ENCODE assay signal across 8 cellular contexts in the genomic region with DNA sequence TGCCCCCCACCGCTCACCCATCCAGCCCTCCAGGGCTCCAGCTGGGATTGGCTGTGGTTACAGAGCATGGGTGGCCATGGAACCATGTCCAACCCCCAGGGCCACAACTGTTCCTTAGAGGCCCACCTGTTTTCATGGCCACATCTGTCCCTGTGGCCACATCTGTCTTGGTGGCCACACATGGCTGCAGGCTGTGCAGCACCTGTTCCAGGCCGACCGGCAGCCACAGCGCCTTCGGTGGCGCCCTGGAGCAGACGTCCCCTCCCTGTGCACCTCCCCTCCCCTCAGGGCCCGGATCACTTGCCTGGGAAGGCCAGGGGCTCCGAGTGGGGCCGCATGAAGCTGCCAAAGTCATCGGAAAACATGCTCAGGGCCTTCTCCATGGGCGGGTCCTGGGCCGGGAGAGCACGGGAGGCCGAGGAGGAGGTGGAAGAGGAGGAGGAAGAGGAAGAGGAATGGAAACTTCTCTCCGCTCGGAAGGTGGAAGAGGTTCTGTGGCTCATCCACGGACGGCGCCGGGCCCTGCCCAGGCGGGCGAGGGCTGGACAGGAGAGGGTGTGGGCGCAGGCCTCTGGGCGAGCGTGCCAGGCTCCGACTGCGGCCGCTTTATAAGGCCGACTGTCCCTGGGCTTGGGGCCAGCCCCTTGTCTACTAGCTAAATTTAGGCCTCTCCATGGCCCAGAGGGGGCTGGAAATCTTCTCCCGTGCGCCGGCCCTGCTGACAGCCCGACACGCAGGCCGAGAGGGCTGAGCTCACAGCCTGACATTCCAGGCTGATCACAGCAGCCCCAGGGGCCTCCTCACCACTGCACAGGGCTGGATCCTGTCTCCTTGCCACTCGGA. TPM values are rescaled to one million over a fixed set of nuclear protein-coding genes. Genes with fewer than 3 reads are reported as not detected.
DNase-seq lines count a peak whose midpoint lies in the region; ATAC-seq and TF ChIP-seq lines count a peak whose summit lies in the region.

Gene HSPB7, minus strand, starts transcription at position 583 of the 843 bp plus-strand sequence. Its CDS starts 80 bp downstream, at position 503.

- H3K27ac ChIP-seq in trophoblast cell (ENCODE audit: low read depth, low read length) = peak within 1 kb of the TSS; percentile 85

- H3K9me3 Mint-ChIP-seq in activated T-helper 2 cell treated with anti-CD3 and anti-CD28 coated beads, Interferon-gamma antibody, Interleukin-2, Interleukin-4, amounts not matched to agents 10 μg/mL and 5 μg/mL and 100 μg/mL, durations not matched to agents 14 hours and 24 hours and 36 hours = no peaks in the 10 kb centered on the region

- no peak within 1 kb of the TSS for H3K23ac ChIP-seq in trophoblast cell (ENCODE audit: low read length)

- peaks cover 2% of the 10 kb centered on the region for H3K27me3 Mint-ChIP-seq in activated T-helper 2 cell treated with anti-CD3 and anti-CD28 coated beads, Interferon-gamma antibody, Interleukin-2, Interleukin-4, amounts not matched to agents 10 μg/mL and 5 μg/mL and 100 μg/mL, durations not matched to agents 14 hours and 24 hours and 36 hours (ENCODE audit: low read depth)

- H3K79me2 ChIP-seq in trophoblast cell (ENCODE audit: control insufficient read depth, insufficient read depth, low read length, poor library complexity) = no peaks in the 10 kb centered on the region

- H3K4me1 Mint-ChIP-seq in activated T-helper 2 cell treated with anti-CD3 and anti-CD28 coated beads, Interferon-gamma antibody, Interleukin-2, Interleukin-4, amounts not matched to agents 10 μg/mL and 5 μg/mL and 100 μg/mL, durations not matched to agents 14 hours and 24 hours and 36 hours (ENCODE audit: low read depth) = peaks cover 2% of the 10 kb centered on the region

- H3K18ac ChIP-seq in trophoblast cell (ENCODE audit: low read length) = peak within 1 kb of the TSS; percentile 55

- H3K9ac ChIP-seq in trophoblast cell (ENCODE audit: low read length) = no peak within 1 kb of the TSS

- no peak within 1 kb of the TSS for H3K4me3 Mint-ChIP-seq in activated T-helper 2 cell treated with anti-CD3 and anti-CD28 coated beads, Interferon-gamma antibody, Interleukin-2, Interleukin-4, amounts not matched to agents 10 μg/mL and 5 μg/mL and 100 μg/mL, durations not matched to agents 14 hours and 24 hours and 36 hours (ENCODE audit: low read depth)

- H3K4ac ChIP-seq in trophoblast cell (ENCODE audit: low read depth, low read length) = peak within 1 kb of the TSS; percentile 2

- intact Hi-C loops in Right ventricle myocardium inferior (cut with DNase I) = no loop called here
- intact Hi-C loops in activated T-helper 2 cell treated with anti-CD3 and anti-CD28 coated beads, Interferon-gamma antibody, Interleukin-2, Interleukin-4, amounts not matched to agents 10 μg/mL and 5 μg/mL and 100 μg/mL, durations not matched to agents 14 hours and 24 hours and 36 hours (cut with micrococcal nuclease) = no loop called here

- H2AK5ac ChIP-seq in trophoblast cell (ENCODE audit: low read length) = peak within 1 kb of the TSS; percentile 25

- H2AFZ ChIP-seq in trophoblast cell (ENCODE audit: insufficient read depth, low read length, poor library complexity) = no peak within 1 kb of the TSS

- peaks cover 35 to 50% of the 10 kb centered on the region in 2 experiments for H3K4me1 ChIP-seq in trophoblast cell (ENCODE audit: control insufficient read depth in 1 of 2, insufficient read depth in 2 of 2, low read length in 2 of 2)

- DNase-seq in CD1c-positive myeloid dendritic cell (ENCODE audit: extremely low spot score) (peak; percentile 36), SK-N-DZ (ENCODE audit: low spot score) (peak; percentile 39), Right ventricle myocardium inferior (ENCODE audit: missing footprints) (peak; percentile 92), trophoblast cell (peak; percentile 33 to 51), activated T-cell treated with anti-CD3 and anti-CD28 coated beads for 4 hours (no peak), erythroblast (lab: John Stamatoyannopoulos, UW) (no peak)
- DNase-seq in activated T-helper 2 cell treated with anti-CD3 and anti-CD28 coated beads, Interferon-gamma antibody, Interleukin-2, Interleukin-4, amounts not matched to agents 10 μg/mL and 5 μg/mL and 100 μg/mL, durations not matched to agents 14 hours and 24 hours and 36 hours (ENCODE audit: low spot score) = no peak

- TF ChIP-seq POLR2A in erythroblast (IDR thresholded peaks at IDR 0.05; ENCODE audit: low read length) = no peak

- no peaks in the 10 kb centered on the region for H3K36me3 Mint-ChIP-seq in activated T-helper 2 cell treated with anti-CD3 and anti-CD28 coated beads, Interferon-gamma antibody, Interleukin-2, Interleukin-4, amounts not matched to agents 10 μg/mL and 5 μg/mL and 100 μg/mL, durations not matched to agents 14 hours and 24 hours and 36 hours (ENCODE audit: low read depth)

- H3K9me3 ChIP-seq in trophoblast cell (ENCODE audit: insufficient read depth, low read depth, low read length) = peaks cover 2% of the 10 kb centered on the region

- H3K14ac ChIP-seq in trophoblast cell (ENCODE audit: low read length) = peak within 1 kb of the TSS; percentile 33

- peak within 1 kb of the TSS; percentile 47 for H4K8ac ChIP-seq in trophoblast cell (ENCODE audit: low read depth, low read length)

- H2BK5ac ChIP-seq in trophoblast cell (ENCODE audit: low read depth, low read length, poor library complexity) = peak within 1 kb of the TSS; percentile 48

- no peaks in the 10 kb centered on the region for H3K27me3 ChIP-seq in trophoblast cell (ENCODE audit: insufficient read depth, low read length)

- ATAC-seq in Right ventricle myocardium inferior = peak; percentile 67
- ATAC-seq in activated CD4-positive, CD25-positive, alpha-beta regulatory T cell treated with anti-CD3 and anti-CD28 coated beads, Interleukin-2, amount 50 U/mL, for 24 hours = no peak

- peak within 1 kb of the TSS; percentile 48 for H3K4me2 ChIP-seq in trophoblast cell (ENCODE audit: low read length)

- H2BK12ac ChIP-seq in trophoblast cell (ENCODE audit: low read length) = peak within 1 kb of the TSS; percentile 66

- WGBS in trophoblast cell (ENCODE audit: extremely low coverage, insufficient coverage, insufficient read length) = no CpG with 5 or more reads among the region's 37 CpGs

- peak within 1 kb of the TSS; percentile 36 for H2BK120ac ChIP-seq in trophoblast cell (ENCODE audit: insufficient read depth, low read length, poor library complexity)

- H3K79me1 ChIP-seq in trophoblast cell (ENCODE audit: low read length) = peaks cover 21% of the 10 kb centered on the region

- no peak within 1 kb of the TSS for H4K12ac ChIP-seq in trophoblast cell (ENCODE audit: low read depth, low read length)

- peak within 1 kb of the TSS; percentile 72 for H4K91ac ChIP-seq in trophoblast cell (ENCODE audit: low read depth, low read length)

- no peak within 1 kb of the TSS for H3K27ac Mint-ChIP-seq in activated T-helper 2 cell treated with anti-CD3 and anti-CD28 coated beads, Interferon-gamma antibody, Interleukin-2, Interleukin-4, amounts not matched to agents 10 μg/mL and 5 μg/mL and 100 μg/mL, durations not matched to agents 14 hours and 24 hours and 36 hours

- no peaks in the 10 kb centered on the region for H3K36me3 ChIP-seq in trophoblast cell (ENCODE audit: control insufficient read depth in 1 of 2, insufficient read depth in 2 of 2, low read length in 2 of 2)

- no peak within 1 kb of the TSS for H3K4me3 ChIP-seq in trophoblast cell (ENCODE audit: low read depth, low read length)

RNA-seq across cellular contexts. Expression of gene HSPB7, which starts in this region (rescaled TPM):
- polyA plus RNA-seq in SK-N-DZ (2014; cell fraction: cytosol; rRNA removed) = 0.06 and 0.25 TPM in 2 replicates
- polyA plus RNA-seq in SK-N-DZ (2014; cell fraction: nucleus; rRNA removed) = 0.09 TPM in 1 of 2 replicates, not detected in the other
- total RNA-seq in Right ventricle myocardium inferior = 4,074 TPM
- polyA plus RNA-seq in trophoblast cell (2013) = 3.0 and 3.8 TPM in 2 replicates
- not detected in 2 replicates for total RNA-seq in activated T-helper 2 cell treated with anti-CD3 and anti-CD28 coated beads, Interferon-gamma antibody, Interleukin-2, Interleukin-4, amounts not matched to agents 10 μg/mL and 5 μg/mL and 100 μg/mL, durations not matched to agents 14 hours and 24 hours and 36 hours

Comparison
In these comparisons a context has a peak if more than half of its experiments do, and no peak if none do; other contexts are left out.
1. RNA of gene HSPB7 (total RNA-seq): 4,074 TPM in Right ventricle myocardium inferior (single experiment); not detected in activated T-helper 2 cell treated with anti-CD3 and anti-CD28 coated beads, Interferon-gamma antibody, Interleukin-2, Interleukin-4, amounts not matched to agents 10 μg/mL and 5 μg/mL and 100 μg/mL, durations not matched to agents 14 hours and 24 hours and 36 hours; every median in the first group is over 1,000 times any median in the second.
2. DNase-seq: peak in CD1c-positive myeloid dendritic cell (single experiment), SK-N-DZ (single experiment), Right ventricle myocardium inferior (single experiment) and trophoblast cell (2 of 2); none in activated T-cell treated with anti-CD3 and anti-CD28 coated beads for 4 hours (single experiment), activated T-helper 2 cell treated with anti-CD3 and anti-CD28 coated beads, Interferon-gamma antibody, Interleukin-2, Interleukin-4, amounts not matched to agents 10 μg/mL and 5 μg/mL and 100 μg/mL, durations not matched to agents 14 hours and 24 hours and 36 hours (single experiment) and erythroblast (0 of 2).